Comparison of ENCODE assay signal across 1 cellular context in the genomic region with DNA sequence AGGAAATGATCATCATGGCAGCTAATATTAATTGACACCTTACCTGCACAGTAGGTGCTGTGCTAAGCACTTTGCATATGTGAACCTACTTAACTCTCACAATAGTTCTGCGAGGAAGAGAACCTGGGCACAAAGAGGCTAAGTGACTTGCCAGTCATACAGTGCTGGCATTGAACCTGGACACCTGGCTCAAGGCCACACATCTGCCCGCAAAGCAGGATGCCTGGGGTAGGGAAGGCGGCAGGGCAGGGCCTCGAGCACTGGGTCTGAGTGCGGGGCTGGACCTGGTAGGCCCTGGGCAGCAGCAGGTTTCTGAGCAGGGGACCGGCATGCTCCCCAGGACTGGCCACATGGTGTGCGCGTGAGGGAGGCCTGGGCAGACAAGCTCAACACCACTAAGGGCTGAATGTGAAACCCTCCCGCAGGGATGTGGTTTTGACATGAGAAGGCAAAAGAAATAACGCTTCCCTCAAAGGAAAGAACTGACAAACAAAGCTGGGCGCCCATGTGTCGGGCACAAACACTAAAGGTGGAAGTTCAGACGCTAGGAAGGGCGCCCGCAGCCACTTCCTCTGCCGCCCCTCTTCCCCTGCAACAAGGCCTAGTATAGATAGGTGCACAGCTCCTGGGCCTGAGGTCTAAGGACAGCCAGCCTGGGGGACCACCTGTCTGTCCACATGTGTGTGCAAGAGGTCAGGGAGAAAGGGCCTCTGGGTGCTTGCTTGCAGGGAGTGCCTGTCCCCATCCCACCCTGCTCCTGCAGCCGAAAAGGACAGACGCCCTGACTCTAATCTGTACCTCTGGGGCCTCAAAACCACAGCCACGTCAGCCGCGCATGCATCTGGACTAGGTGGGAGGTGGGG.
TF ChIP-seq lines count a peak whose summit lies in the region.

No MANE protein-coding gene starts in this region.

TF ChIP-seq in SK-N-SH treated with all-trans-retinoic acid at 6 μM for 48 hours, 23 proteins besides CTCF, POLR2A, EP300 and RAD21 (continued from another document):
- TF ChIP-seq, protein P1, sequence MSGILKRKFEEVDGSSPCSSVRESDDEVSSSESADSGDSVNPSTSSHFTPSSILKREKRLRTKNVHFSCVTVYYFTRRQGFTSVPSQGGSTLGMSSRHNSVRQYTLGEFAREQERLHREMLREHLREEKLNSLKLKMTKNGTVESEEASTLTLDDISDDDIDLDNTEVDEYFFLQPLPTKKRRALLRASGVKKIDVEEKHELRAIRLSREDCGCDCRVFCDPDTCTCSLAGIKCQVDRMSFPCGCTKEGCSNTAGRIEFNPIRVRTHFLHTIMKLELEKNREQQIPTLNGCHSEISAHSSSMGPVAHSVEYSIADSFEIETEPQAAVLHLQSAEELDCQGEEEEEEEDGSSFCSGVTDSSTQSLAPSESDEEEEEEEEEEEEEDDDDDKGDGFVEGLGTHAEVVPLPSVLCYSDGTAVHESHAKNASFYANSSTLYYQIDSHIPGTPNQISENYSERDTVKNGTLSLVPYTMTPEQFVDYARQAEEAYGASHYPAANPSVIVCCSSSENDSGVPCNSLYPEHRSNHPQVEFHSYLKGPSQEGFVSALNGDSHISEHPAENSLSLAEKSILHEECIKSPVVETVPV (CRISPR knock-in tag; IDR thresholded peaks at IDR 0.05): no peak
- no peak for TF ChIP-seq ZC3H10 (CRISPR knock-in tag; IDR thresholded peaks at IDR 0.05)
- no peak for TF ChIP-seq ZFP30 (CRISPR knock-in tag; IDR thresholded peaks at IDR 0.05)
